Comparison of ENCODE assay signal across 8 cellular contexts in the genomic region with DNA sequence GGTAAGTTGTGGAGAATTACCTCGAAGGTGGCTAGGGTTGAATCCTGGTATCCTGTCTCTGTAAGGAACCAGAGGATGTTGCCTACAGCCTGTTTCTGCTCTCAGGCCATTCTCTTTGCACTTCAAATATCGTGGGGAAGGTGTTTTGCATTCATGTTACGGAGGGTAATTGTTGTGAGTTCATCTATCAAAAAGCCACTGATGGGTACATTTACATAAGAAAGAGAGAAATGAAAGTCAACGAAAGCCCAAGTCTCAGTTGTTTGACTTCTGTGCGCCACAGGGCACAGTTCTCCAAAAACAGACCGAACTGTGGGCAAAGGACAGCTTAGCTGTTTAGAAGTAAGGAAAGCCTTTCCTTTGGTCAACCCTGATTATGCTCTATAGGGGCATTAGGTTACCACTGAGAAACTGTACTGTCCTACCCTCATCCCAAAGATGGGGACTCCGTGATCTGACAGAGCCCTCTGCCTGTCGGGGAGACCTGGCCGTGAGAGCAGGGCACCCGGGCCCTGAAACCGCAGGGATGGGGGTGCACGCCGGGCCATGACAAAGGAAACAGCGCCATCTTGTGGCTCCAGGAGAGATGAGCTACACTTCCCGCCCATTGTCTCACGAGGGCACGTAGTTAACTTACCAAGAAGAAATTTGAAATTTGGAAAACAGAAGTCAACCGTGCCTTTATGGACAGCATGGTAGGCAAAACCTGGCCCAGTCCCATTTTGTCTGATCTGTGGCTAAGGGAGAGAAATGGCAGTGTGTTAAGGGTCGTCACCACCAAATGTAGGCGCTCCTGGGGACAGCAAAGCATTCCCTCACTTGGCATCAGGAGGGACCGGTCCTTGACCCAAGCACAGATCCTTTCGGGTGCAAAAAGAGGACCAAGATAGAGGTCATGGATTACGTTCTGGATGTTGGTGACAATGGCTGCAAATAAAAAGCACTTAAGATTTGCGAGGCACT.
DNase-seq lines count a peak whose midpoint lies in the region; ATAC-seq and TF ChIP-seq lines count a peak whose summit lies in the region.

No MANE protein-coding gene starts in this region.

- H3K27ac Mint-ChIP-seq in activated CD8-positive, alpha-beta T cell treated with anti-CD3 and anti-CD28 coated beads, Interleukin-2, amount 10 ng/mL, durations not matched to agents 7 days and 5 days: no peak overlapping the region
- H3K27ac Mint-ChIP-seq in endodermal cell: no peak overlapping the region

- no peaks in the 10 kb centered on the region for H3K36me3 ChIP-seq in endodermal cell (ENCODE audit: control insufficient read depth, insufficient read depth, low read length)
- no peaks in the 10 kb centered on the region for H3K36me3 ChIP-seq in mesendoderm (ENCODE audit: control insufficient read depth, insufficient read depth, low read length)

- 31 to 33% methylated on average over 21 to 23 of the region's 24 CpGs for WGBS in endodermal cell (ENCODE audit: insufficient coverage in 1 of 2, insufficient read length in 1 of 2), 2 experiments
- no CpG with 5 or more reads among the region's 24 CpGs for WGBS in mesendoderm (ENCODE audit: extremely low coverage, insufficient coverage, low lambda C conversion rate)

- POLR2A ChIA-PET in activated CD8-positive, alpha-beta T cell treated with anti-CD3 and anti-CD28 coated beads, Interleukin-2, amount 10 ng/mL, durations not matched to agents 7 days and 5 days (lab: Charles Lee): no interaction called here

- no peak overlapping the region for H3K4me3 ChIP-seq in endodermal cell (ENCODE audit: low read length)
- H3K4me3 ChIP-seq in mesendoderm (ENCODE audit: low read length): no peak overlapping the region

- no peak overlapping the region for H3K56ac ChIP-seq in mesendoderm (ENCODE audit: low read length)

- H3K4me2 ChIP-seq in mesendoderm (ENCODE audit: low read length): no peak overlapping the region

- H2BK15ac ChIP-seq in mesendoderm (replicated peaks; ENCODE audit: low read depth): no peak overlapping the region

- no peaks in the 10 kb centered on the region for H3K79me2 ChIP-seq in mesendoderm (ENCODE audit: control insufficient read depth, insufficient read depth, low read length)

- H3K4me1 ChIP-seq in endodermal cell (ENCODE audit: control insufficient read depth, insufficient read depth, low read length) (no peaks in the 10 kb centered on the region), mesendoderm (ENCODE audit: control insufficient read depth, low read depth, low read length) (no peaks in the 10 kb centered on the region)

- peaks cover 51% of the 10 kb centered on the region for H3K27me3 ChIP-seq in endodermal cell (ENCODE audit: control insufficient read depth, insufficient read depth, low read length, poor library complexity, severe bottlenecking)
- no peaks in the 10 kb centered on the region for H3K27me3 ChIP-seq in mesendoderm (ENCODE audit: insufficient read depth, low read length, poor library complexity)

- H3K18ac ChIP-seq in mesendoderm (ENCODE audit: low read length): no peak overlapping the region

- ATAC-seq in GM18511 (IDR thresholded peaks at IDR 0.05; ENCODE audit: unreplicated experiment) (peak; percentile 88), HG03139 (IDR thresholded peaks at IDR 0.05; ENCODE audit: unreplicated experiment) (peak; percentile 81)
- ATAC-seq in activated CD8-positive, alpha-beta T cell treated with anti-CD3 and anti-CD28 coated beads, Interleukin-2, amount 10 ng/mL, durations not matched to agents 7 days and 5 days: peak; percentile 76

- H2BK5ac ChIP-seq in mesendoderm (ENCODE audit: low read length): no peak overlapping the region

- H3K9me3 Mint-ChIP-seq in activated CD8-positive, alpha-beta T cell treated with anti-CD3 and anti-CD28 coated beads, Interleukin-2, amount 10 ng/mL, durations not matched to agents 7 days and 5 days (ENCODE audit: insufficient read depth): no peaks in the 10 kb centered on the region
- no peaks in the 10 kb centered on the region for H3K9me3 Mint-ChIP-seq in endodermal cell

- no peaks in the 10 kb centered on the region for H3K4me1 Mint-ChIP-seq in activated CD8-positive, alpha-beta T cell treated with anti-CD3 and anti-CD28 coated beads, Interleukin-2, amount 10 ng/mL, durations not matched to agents 7 days and 5 days (ENCODE audit: low read depth)
- peaks cover 6% of the 10 kb centered on the region for H3K4me1 Mint-ChIP-seq in endodermal cell

- no peak overlapping the region for H2BK120ac ChIP-seq in mesendoderm (ENCODE audit: low read depth, low read length)

- peak; percentile 98 for TF ChIP-seq CTCF in endodermal cell (conservative IDR thresholded peaks at IDR 0.05)

- H3K4me3 Mint-ChIP-seq in activated CD8-positive, alpha-beta T cell treated with anti-CD3 and anti-CD28 coated beads, Interleukin-2, amount 10 ng/mL, durations not matched to agents 7 days and 5 days: no peak overlapping the region
- no peak overlapping the region for H3K4me3 Mint-ChIP-seq in endodermal cell

- H2AK5ac ChIP-seq in mesendoderm (ENCODE audit: low read length): no peak overlapping the region

- no peaks in the 10 kb centered on the region for H3K79me1 ChIP-seq in mesendoderm (ENCODE audit: low read length)

- H3K9ac ChIP-seq in endodermal cell (ENCODE audit: extremely low read depth, low read length, poor library complexity, severe bottlenecking): no peak overlapping the region
- H3K9ac ChIP-seq in mesendoderm (ENCODE audit: low read length): no peak overlapping the region

- no peak overlapping the region for H3K23ac ChIP-seq in mesendoderm (ENCODE audit: low read length)

- H3K4ac ChIP-seq in mesendoderm (ENCODE audit: low read depth, low read length): no peak overlapping the region

- H4K8ac ChIP-seq in mesendoderm (ENCODE audit: low read depth, low read length): no peak overlapping the region

- H3K27ac ChIP-seq in endodermal cell (ENCODE audit: low read depth, low read length) (no peak overlapping the region), mesendoderm (ENCODE audit: low read depth, low read length) (no peak overlapping the region)

- CTCF ChIA-PET in activated CD8-positive, alpha-beta T cell treated with anti-CD3 and anti-CD28 coated beads, Interleukin-2, amount 10 ng/mL, durations not matched to agents 7 days and 5 days (lab: Charles Lee): interaction anchor here (0.7 to 2.3 kb wide), 8 partner anchors 9 to 1188 kb away, joined by 3 to 12 read pairs (median 4); no protein-coding TSS in a partner anchor

- H4K5ac ChIP-seq in mesendoderm (ENCODE audit: low read length): no peak overlapping the region

- H3K27me3 Mint-ChIP-seq in activated CD8-positive, alpha-beta T cell treated with anti-CD3 and anti-CD28 coated beads, Interleukin-2, amount 10 ng/mL, durations not matched to agents 7 days and 5 days (ENCODE audit: low read depth): no peaks in the 10 kb centered on the region
- H3K27me3 Mint-ChIP-seq in endodermal cell (ENCODE audit: insufficient read depth): peaks cover 69% of the 10 kb centered on the region

- no peaks in the 10 kb centered on the region for H3K9me3 ChIP-seq in endodermal cell (ENCODE audit: control insufficient read depth, low read length)

- H3K36me3 Mint-ChIP-seq in activated CD8-positive, alpha-beta T cell treated with anti-CD3 and anti-CD28 coated beads, Interleukin-2, amount 10 ng/mL, durations not matched to agents 7 days and 5 days (ENCODE audit: low read depth): no peaks in the 10 kb centered on the region
- H3K36me3 Mint-ChIP-seq in endodermal cell (ENCODE audit: low read depth): no peaks in the 10 kb centered on the region

- DNase-seq in AG08396 (ENCODE audit: low spot score) (peak; percentile 65), NCI-H526 treated with DMSO at 0.1 percent for 48 hours (lab: John Stamatoyannopoulos, UW) (peak; percentile 1), endodermal cell (peak; percentile 93), mesendoderm (peak; percentile 71)
- DNase-seq in activated CD8-positive, alpha-beta T cell treated with anti-CD3 and anti-CD28 coated beads, Interleukin-2, amount 10 ng/mL, durations not matched to agents 7 days and 5 days: peak; percentile 63
- peak; percentile 41 to 44 for DNase-seq in stimulated activated CD8-positive, alpha-beta memory T cell treated with anti-CD3 and anti-CD28 coated beads, Interleukin-2, amount 100 ng/mL, for 48 hours (ENCODE audit: low read depth in 2 of 2)

Comparison
In these comparisons a context has a peak if more than half of its experiments do, and no peak if none do; other contexts are left out.
1. DNase-seq: peak in every context shown above with its lines; median percentile 93 in endodermal cell; 71 in mesendoderm; 65 in AG08396; 63 in activated CD8-positive, alpha-beta T cell treated with anti-CD3 and anti-CD28 coated beads, Interleukin-2, amount 10 ng/mL, durations not matched to agents 7 days and 5 days; 42 in stimulated activated CD8-positive, alpha-beta memory T cell treated with anti-CD3 and anti-CD28 coated beads, Interleukin-2, amount 100 ng/mL, for 48 hours; 1 in NCI-H526 treated with DMSO at 0.1 percent for 48 hours.